In genomic region chr13:55963934-55964333, GRCh38 we compare ENCODE assay signal across 28 cellular contexts.
"Had no signal": no experiment of that assay in that cellular context is flagged by ENCODE, and none has a peak within 500 bp of the region (broad histone marks: within the 10 kb centered on the region; RNA-seq: fewer than 3 reads in every experiment).

No MANE protein-coding gene starts in this region.

- H3K27ac Mint-ChIP-seq: naive thymus-derived CD8-positive, alpha-beta T cell; natural killer cell treated with Interleukin-12 subunit alpha and Interleukin-12 subunit beta and Interleukin-15 and Interleukin-18, amount 100 ng/mL, for 72 hours; nephron progenitor cell; progenitor cell of endocrine pancreas; stimulated activated effector memory CD8-positive, alpha-beta T cell treated with anti-CD3 and anti-CD28 coated beads, Interleukin-12 subunit alpha, Interleukin-12 subunit beta, amount 100 ng/mL, for 72 hours; stimulated activated naive B cell treated with anti-CD40 and anti-IgM and Interleukin-4, amounts not matched to agents 10 μg/mL and 1 μg/mL and 100 μg/mL, for 72 hours; stimulated activated naive CD8-positive, alpha-beta T cell treated with anti-CD3 and anti-CD28 coated beads, Interleukin-15, Interleukin-2, amounts not matched to agents 100 ng/mL and 50 ng/mL, for 24 hours had no signal

- H3K36me3 Mint-ChIP-seq: naive thymus-derived CD8-positive, alpha-beta T cell; stimulated activated effector memory CD8-positive, alpha-beta T cell treated with anti-CD3 and anti-CD28 coated beads, Interleukin-12 subunit alpha, Interleukin-12 subunit beta, amount 100 ng/mL, for 72 hours; stimulated activated naive B cell treated with anti-CD40 and anti-IgM and Interleukin-4, amounts not matched to agents 10 μg/mL and 1 μg/mL and 100 μg/mL, for 72 hours had no signal

- H3K4me3 Mint-ChIP-seq: naive thymus-derived CD8-positive, alpha-beta T cell; natural killer cell treated with Interleukin-12 subunit alpha and Interleukin-12 subunit beta and Interleukin-15 and Interleukin-18, amount 100 ng/mL, for 72 hours; nephron progenitor cell; neural crest cell; stimulated activated effector memory CD8-positive, alpha-beta T cell treated with anti-CD3 and anti-CD28 coated beads, Interleukin-12 subunit alpha, Interleukin-12 subunit beta, amount 100 ng/mL, for 72 hours; stimulated activated naive B cell treated with anti-CD40 and anti-IgM and Interleukin-4, amounts not matched to agents 10 μg/mL and 1 μg/mL and 100 μg/mL, for 72 hours; stimulated activated naive CD8-positive, alpha-beta T cell treated with anti-CD3 and anti-CD28 coated beads, Interleukin-15, Interleukin-2, amounts not matched to agents 100 ng/mL and 50 ng/mL, for 24 hours had no signal

- H3K27me3 Mint-ChIP-seq: naive thymus-derived CD8-positive, alpha-beta T cell; natural killer cell treated with Interleukin-12 subunit alpha and Interleukin-12 subunit beta and Interleukin-15 and Interleukin-18, amount 100 ng/mL, for 72 hours; progenitor cell of endocrine pancreas; stimulated activated naive B cell treated with anti-CD40 and anti-IgM and Interleukin-4, amounts not matched to agents 10 μg/mL and 1 μg/mL and 100 μg/mL, for 72 hours; stimulated activated naive CD8-positive, alpha-beta T cell treated with anti-CD3 and anti-CD28 coated beads, Interleukin-15, Interleukin-2, amounts not matched to agents 100 ng/mL and 50 ng/mL, for 24 hours had no signal

- DNase-seq: naive thymus-derived CD8-positive, alpha-beta T cell; nephron progenitor cell; occipital lobe; ovary; psoas muscle; right cardiac atrium; right lobe of liver; sigmoid colon; small intestine; stimulated activated CD4-positive, alpha-beta T cell treated with anti-CD3 and anti-CD28 coated beads, Interleukin-15, amount 100 ng/mL, for 24 hours; stimulated activated CD4-positive, alpha-beta T cell treated with anti-CD3 and anti-CD28 coated beads, Interleukin-2, amount 100 ng/mL, for 24 hours; stimulated activated CD4-positive, alpha-beta T cell treated with anti-CD3 and anti-CD28 coated beads, Interleukin-2, amount 100 ng/mL, for 48 hours; stimulated activated CD4-positive, alpha-beta T cell treated with anti-CD3 and anti-CD28 coated beads, Interleukin-4, amount 100 ng/mL, for 24 hours; stimulated activated naive B cell treated with anti-CD40 and anti-IgM and Interleukin-4, amounts not matched to agents 10 μg/mL and 1 μg/mL and 100 μg/mL, for 72 hours; stimulated activated naive CD4-positive, alpha-beta T cell treated with Interleukin-2 at 50 U/mL for 16 hours; stomach; thyroid gland; trophoblast cell; upper lobe of left lung had no signal

- H3K4me1 Mint-ChIP-seq: naive thymus-derived CD8-positive, alpha-beta T cell; nephron progenitor cell; neural crest cell; stimulated activated effector memory CD8-positive, alpha-beta T cell treated with anti-CD3 and anti-CD28 coated beads, Interleukin-12 subunit alpha, Interleukin-12 subunit beta, amount 100 ng/mL, for 72 hours; stimulated activated naive B cell treated with anti-CD40 and anti-IgM and Interleukin-4, amounts not matched to agents 10 μg/mL and 1 μg/mL and 100 μg/mL, for 72 hours had no signal

- H3K27ac ChIP-seq: ovary, parathyroid adenoma, psoas muscle, right lobe of liver, sigmoid colon, stomach, thoracic aorta, thyroid gland, tibial nerve, upper lobe of left lung, vagina had no signal
